Comparison of ENCODE assay signal across 27 cellular contexts in the genomic region with DNA sequence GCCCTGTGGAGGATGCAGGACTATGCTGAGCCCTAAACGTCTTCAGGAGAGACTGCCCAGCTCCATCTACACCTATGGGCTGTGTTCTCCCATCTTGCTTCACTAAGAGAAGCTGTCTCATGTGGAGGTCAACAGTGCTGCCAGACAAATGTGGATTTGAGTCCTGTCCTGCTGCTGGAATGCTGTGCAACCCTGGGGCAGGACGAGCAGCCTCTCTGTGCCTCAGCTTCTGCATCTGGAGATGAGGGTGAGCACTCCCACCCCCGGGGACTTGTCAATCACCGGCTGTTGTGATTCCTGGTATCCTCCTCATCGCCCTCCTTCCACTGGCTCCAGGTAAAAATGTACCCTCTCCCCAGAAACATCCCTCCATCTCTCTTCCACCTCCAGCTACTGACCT. TPM values are rescaled to one million over a fixed set of nuclear protein-coding genes. Genes with fewer than 3 reads are reported as not detected.
A peak's percentile ranks its signal among the peaks of the same experiment; 100 is the strongest.
DNase-seq lines count a peak whose midpoint lies in the region; ATAC-seq, FAIRE-seq and TF ChIP-seq lines count a peak whose summit lies in the region.
"Had no signal": no experiment of that assay in that cellular context is flagged by ENCODE, and none has a peak within 500 bp of the region (broad histone marks: within the 10 kb centered on the region; RNA-seq: fewer than 3 reads in every experiment).

No MANE protein-coding gene starts in this region.

- H3K36me3 ChIP-seq in CD8-positive, alpha-beta T cell (ENCODE audit: insufficient read depth, low read length) = no peaks in the 10 kb centered on the region
- H3K36me3 ChIP-seq in transverse colon = no peaks in the 10 kb centered on the region
- H3K36me3 ChIP-seq: lower lobe of right lung had no signal

- in situ Hi-C loops in transverse colon (cut with MboI; ENCODE audit: low pct_ligation_motif_present in 1 of 4, low pct_unique_long_range_greater_than_20kb in 1 of 4, low sequenced_read_pairs in 3 of 4) = no loop called here

- no peaks in the 10 kb centered on the region for H3K27me3 ChIP-seq in CD8-positive, alpha-beta T cell (ENCODE audit: insufficient read depth, low read length)
- no peaks in the 10 kb centered on the region for H3K27me3 ChIP-seq in transverse colon

- TF ChIP-seq POLR2A in transverse colon (IDR thresholded peaks at IDR 0.05) = no peak

- POLR2A ChIA-PET in CD8-positive, alpha-beta T cell (lab: Charles Lee) = no interaction called here
- POLR2A ChIA-PET in RWPE1 (lab: Yijun Ruan, JAX; ENCODE audit: low non-redundant PET) = no interaction called here

- H3K36me3 Mint-ChIP-seq in CD8-positive, alpha-beta T cell = peaks cover 6% of the 10 kb centered on the region
- H3K36me3 Mint-ChIP-seq in glutamatergic neuron (ENCODE audit: unreplicated experiment) = no peaks in the 10 kb centered on the region
- H3K36me3 Mint-ChIP-seq in progenitor cell of endocrine pancreas (ENCODE audit: insufficient read depth) = peaks cover 2% of the 10 kb centered on the region
- H3K36me3 Mint-ChIP-seq: activated naive CD4-positive, alpha-beta T cell treated with anti-CD3 and anti-CD28 coated beads, Interleukin-2, amount 50 U/mL, for 72 hours had no signal

- TF ChIP-seq CTCF in CD8-positive, alpha-beta T cell (IDR thresholded peaks at IDR 0.05) = no peak
- no peak for TF ChIP-seq CTCF in RWPE1 (conservative IDR thresholded peaks at IDR 0.05; ENCODE audit: low read depth)
- no peak for TF ChIP-seq CTCF in glutamatergic neuron (IDR thresholded peaks at IDR 0.05; ENCODE audit: partially characterized antibody, unreplicated experiment)
- TF ChIP-seq CTCF in progenitor cell of endocrine pancreas (IDR thresholded peaks at IDR 0.05; ENCODE audit: unreplicated experiment) = no peak
- no peak for TF ChIP-seq CTCF in transverse colon (IDR thresholded peaks at IDR 0.05)

- peaks cover 32% of the 10 kb centered on the region for H3K4me1 ChIP-seq in CD8-positive, alpha-beta T cell (ENCODE audit: insufficient read depth, low read length)
- H3K4me1 ChIP-seq in transverse colon = peaks cover 20 to 43% (median 32%) of the 10 kb centered on the region in 4 donors

- no peak for TF ChIP-seq EP300 in transverse colon (IDR thresholded peaks at IDR 0.05; ENCODE audit: low read depth)

- no peak overlapping the region for H3K4me3 ChIP-seq in CD8-positive, alpha-beta T cell (ENCODE audit: low read depth, low read length)
- H3K4me3 ChIP-seq in transverse colon = no peak overlapping the region
- H3K4me3 ChIP-seq: lower lobe of right lung had no signal

- H3K9me3 Mint-ChIP-seq in CD8-positive, alpha-beta T cell = no peaks in the 10 kb centered on the region
- peaks cover 11% of the 10 kb centered on the region for H3K9me3 Mint-ChIP-seq in glutamatergic neuron (ENCODE audit: unreplicated experiment)
- no peaks in the 10 kb centered on the region for H3K9me3 Mint-ChIP-seq in progenitor cell of endocrine pancreas (ENCODE audit: low read depth)
- H3K9me3 Mint-ChIP-seq: activated naive CD4-positive, alpha-beta T cell treated with anti-CD3 and anti-CD28 coated beads, Interleukin-2, amount 50 U/mL, for 72 hours; CD4-positive, alpha-beta T cell had no signal

- H3K4me1 Mint-ChIP-seq in CD8-positive, alpha-beta T cell (ENCODE audit: low read depth) = peaks cover 53% of the 10 kb centered on the region
- peaks cover 46% of the 10 kb centered on the region for H3K4me1 Mint-ChIP-seq in glutamatergic neuron (ENCODE audit: low read depth, unreplicated experiment)
- peaks cover 35% of the 10 kb centered on the region for H3K4me1 Mint-ChIP-seq in progenitor cell of endocrine pancreas (ENCODE audit: low read depth)

- peak overlapping the region; percentile 22 for H3K27ac Mint-ChIP-seq in CD8-positive, alpha-beta T cell
- H3K27ac Mint-ChIP-seq in glutamatergic neuron (ENCODE audit: unreplicated experiment) (peak overlapping the region; percentile 57), progenitor cell of endocrine pancreas (peak overlapping the region; percentile 68)

- H3K27ac ChIP-seq in CD8-positive, alpha-beta T cell (ENCODE audit: low read depth, low read length) = no peak overlapping the region
- peak overlapping the region; percentile 76; the same call in 1 of the 2 replicates for H3K27ac ChIP-seq in RWPE1
- H3K27ac ChIP-seq in transverse colon = no peak overlapping the region
- H3K27ac ChIP-seq: KMS-11, lower lobe of right lung had no signal

- 88 to 100% methylated on average over 1 to 5 of the region's 5 CpGs for WGBS in transverse colon (ENCODE audit: low coverage in 1 of 2), 2 donors

- ATAC-seq in CD8-positive, alpha-beta T cell = no peak
- ATAC-seq: activated CD4-positive, CD25-positive, alpha-beta regulatory T cell treated with anti-CD3 and anti-CD28 coated beads, Interleukin-2, amount 50 U/mL, for 24 hours; activated naive CD4-positive, alpha-beta T cell treated with anti-CD3 and anti-CD28 coated beads, Interleukin-2, amount 50 U/mL, for 72 hours; lower lobe of right lung had no signal

- no peak overlapping the region for H3K4me3 Mint-ChIP-seq in CD8-positive, alpha-beta T cell
- H3K4me3 Mint-ChIP-seq in glutamatergic neuron (ENCODE audit: unreplicated experiment) (peak overlapping the region; percentile 69), progenitor cell of endocrine pancreas (ENCODE audit: low read depth) (no peak overlapping the region)
- H3K4me3 Mint-ChIP-seq: CD4-positive, alpha-beta T cell had no signal

- H3K9me3 ChIP-seq in CD8-positive, alpha-beta T cell (ENCODE audit: low read length) = no peaks in the 10 kb centered on the region
- H3K9me3 ChIP-seq in transverse colon = no peaks in the 10 kb centered on the region
- H3K9me3 ChIP-seq: lower lobe of right lung had no signal

- intact Hi-C loops in CD8-positive, alpha-beta T cell (cut with DNase I, micrococcal nuclease) = no loop called here
- intact Hi-C loops in transverse colon (cut with DNase I; ENCODE audit: low total_unique reads) = no loop called here

- FAIRE-seq in urothelium cell line (lab: Jason Lieb, UNC) = no peak
- FAIRE-seq: astrocyte, keratinocyte had no signal

- no peak for DNase-seq in CD8-positive, alpha-beta T cell
- DNase-seq in RWPE1 (ENCODE audit: low spot score) (no peak), glutamatergic neuron (no peak), progenitor cell of endocrine pancreas (ENCODE audit: low spot score, unreplicated experiment) (no peak), urothelium cell line (ENCODE audit: low spot score) (no peak), transverse colon (no peak), NCI-H2107 treated with DMSO at 0.1 percent for 48 hours (lab: John Stamatoyannopoulos, UW; ENCODE audit: unreplicated experiment) (no peak)
- DNase-seq: activated CD8-positive, alpha-beta memory T cell treated with anti-CD3 and anti-CD28 coated beads for 24 hours; CD4-positive, alpha-beta T cell; cerebellar nuclear complex; DMS53; effector CD4-positive, alpha-beta T cell; erythroblast; foreskin fibroblast; GDM1; lower lobe of right lung; nucleus accumbens; retina; Right ventricle myocardium superior; stimulated activated CD4-positive, alpha-beta T cell treated with anti-CD3 and anti-CD28 coated beads, Interleukin-12 subunit alpha, Interleukin-12 subunit beta, amount 100 ng/mL, for 4 hours had no signal

- no peaks in the 10 kb centered on the region for H3K27me3 Mint-ChIP-seq in CD8-positive, alpha-beta T cell (ENCODE audit: low read depth)
- peaks cover 11% of the 10 kb centered on the region for H3K27me3 Mint-ChIP-seq in glutamatergic neuron (ENCODE audit: unreplicated experiment)
- no peaks in the 10 kb centered on the region for H3K27me3 Mint-ChIP-seq in progenitor cell of endocrine pancreas
- H3K27me3 Mint-ChIP-seq: CD4-positive, alpha-beta T cell had no signal

- CTCF ChIA-PET in CD8-positive, alpha-beta T cell (lab: Charles Lee) = no interaction called here
- CTCF ChIA-PET in RWPE1 (lab: Yijun Ruan, JAX) = no interaction called here

RNA-seq across cellular contexts. Expression of a gene that starts 16.3 kb away (rescaled TPM):
- total RNA-seq in CD8-positive, alpha-beta T cell = 10 to 100 TPM; 23.4 to 25.3 TPM
- total RNA-seq in glutamatergic neuron (ENCODE audit: unreplicated experiment) (84.9 TPM), progenitor cell of endocrine pancreas (56.8 and 59.3 TPM in 2 replicates), transverse colon (10 to 100 TPM; 25.0 to 54.2 (median 38.0) TPM)

RNA-seq across cellular contexts. Expression of a gene that starts 40.5 kb away (rescaled TPM):
- total RNA-seq in CD8-positive, alpha-beta T cell = not detected
- total RNA-seq in glutamatergic neuron (ENCODE audit: unreplicated experiment) = not detected
- not detected in 2 replicates for total RNA-seq in progenitor cell of endocrine pancreas
- not detected for total RNA-seq in transverse colon
- total RNA-seq: activated naive CD4-positive, alpha-beta T cell treated with anti-CD3 and anti-CD28 coated beads, Interleukin-2, amount 50 U/mL, for 72 hours; astrocyte; CD4-positive, alpha-beta T cell; lower lobe of right lung; OCI-LY7; Right ventricle myocardium superior; ureter had no signal

RNA-seq across cellular contexts. Expression of a gene that starts 40.7 kb away (rescaled TPM):
- under 1 TPM; 0.52 to 0.61 TPM for total RNA-seq in CD8-positive, alpha-beta T cell
- 5.0 TPM for total RNA-seq in glutamatergic neuron (ENCODE audit: unreplicated experiment)
- total RNA-seq in progenitor cell of endocrine pancreas = 11.5 and 12.3 TPM in 2 replicates
- total RNA-seq in transverse colon = 1 to 10 TPM in 2 of 4 donors, under 1 TPM in 2; 0.20 to 6.7 (median 1.6) TPM
